ENCODE assay signal across 9 cellular contexts in genomic region chr10:59991661-59992060, GRCh38.
DNase-seq lines count a peak whose midpoint lies in the region; ATAC-seq and TF ChIP-seq lines count a peak whose summit lies in the region.
"Had no signal": no experiment of that assay in that cellular context is flagged by ENCODE, and none has a peak within 500 bp of the region (broad histone marks: within the 10 kb centered on the region; RNA-seq: fewer than 3 reads in every experiment).

No MANE protein-coding gene starts in this region.

- H3K9ac ChIP-seq in SK-N-SH (no peak overlapping the region), fibroblast of lung (ENCODE audit: insufficient read depth, low read length) (no peak overlapping the region)

- H3K4me3 ChIP-seq in SK-N-SH (ENCODE audit: low read depth in 2 of 2, low read length in 1 of 2), result no peak overlapping the region
- peak overlapping the region in 2 of 4 donors; percentile 4 to 7 for H3K4me3 ChIP-seq in Peyer's patch
- H3K4me3 ChIP-seq in fibroblast of lung (replicated peaks in 1 of 4; ENCODE audit: control extremely low read depth in 1 of 4, insufficient read depth in 1 of 4, low read depth in 3 of 4, low read length in 4 of 4), result no peak overlapping the region
- no peak overlapping the region for H3K4me3 ChIP-seq in skeletal muscle cell (ENCODE audit: low read depth, low read length)

- 47% methylated on average over 3 of the region's 3 CpGs for WGBS in SK-N-SH (ENCODE audit: low lambda C conversion rate)

- no peaks in the 10 kb centered on the region for H3K36me3 Mint-ChIP-seq in IgD-negative memory B cell
- H3K36me3 Mint-ChIP-seq: T-cell had no signal

- no peak for TF ChIP-seq EP300 in SK-N-SH (IDR thresholded peaks at IDR 0.05; ENCODE audit: borderline replicate concordance in 1 of 2, low read depth in 1 of 2, low read length in 1 of 2)

- no peak overlapping the region for H3K4me2 ChIP-seq in SK-N-SH
- no peak overlapping the region for H3K4me2 ChIP-seq in fibroblast of lung (ENCODE audit: extremely low read depth, insufficient read depth, low read length)

- H3K36me3 ChIP-seq in SK-N-SH (replicated peaks in 1 of 2; ENCODE audit: control insufficient read depth in 1 of 2, insufficient read depth in 2 of 2, low read length in 1 of 2) (no peaks in the 10 kb centered on the region), Peyer's patch (no peaks in the 10 kb centered on the region), fibroblast of lung (ENCODE audit: control insufficient read depth, insufficient read depth, low read length) (no peaks in the 10 kb centered on the region)

- POLR2A ChIA-PET in SK-N-SH (lab: Yijun Ruan, JAX), result interaction anchor here (0.5 to 0.6 kb wide), 2 partner anchors 677 to 1352 kb away, joined by 3 read pairs; no protein-coding TSS in a partner anchor

- CTCF ChIA-PET in SK-N-SH (lab: Yijun Ruan, JAX), result no interaction called here

- H2AFZ ChIP-seq in SK-N-SH (ENCODE audit: low read depth) (no peak overlapping the region), fibroblast of lung (ENCODE audit: low read length) (no peak overlapping the region)

- no peaks in the 10 kb centered on the region for H3K4me1 ChIP-seq in SK-N-SH (ENCODE audit: control insufficient read depth in 1 of 2, insufficient read depth in 2 of 2, low read depth in 1 of 2, low read length in 1 of 2)
- H3K4me1 ChIP-seq in Peyer's patch, result peaks cover 0 to 5% (median 0%) of the 10 kb centered on the region in 4 donors
- H3K4me1 ChIP-seq in fibroblast of lung (ENCODE audit: control insufficient read depth, extremely low read depth, insufficient read depth, low read length), result no peaks in the 10 kb centered on the region

- peaks cover 3% of the 10 kb centered on the region for H3K27me3 Mint-ChIP-seq in IgD-negative memory B cell

- H3K9me3 Mint-ChIP-seq in IgD-negative memory B cell, result no peaks in the 10 kb centered on the region
- H3K9me3 Mint-ChIP-seq: T-cell had no signal

- H3K79me2 ChIP-seq in SK-N-SH (ENCODE audit: insufficient read depth) (no peaks in the 10 kb centered on the region), fibroblast of lung (ENCODE audit: control insufficient read depth, insufficient read depth, low read length) (no peaks in the 10 kb centered on the region)

- ATAC-seq in SK-N-SH treated with all-trans-retinoic acid at 6 μM for 48 hours (peak; percentile 87), HG03139 (IDR thresholded peaks at IDR 0.05; ENCODE audit: unreplicated experiment) (no peak), GM19023 (IDR thresholded peaks at IDR 0.05; ENCODE audit: unreplicated experiment) (no peak)

- H3K9me2 ChIP-seq in SK-N-SH, result no peaks in the 10 kb centered on the region

- TF ChIP-seq CTCF in SK-N-SH (IDR thresholded peaks at IDR 0.05), result no peak
- TF ChIP-seq CTCF in Peyer's patch (IDR thresholded peaks at IDR 0.05), result no peak
- TF ChIP-seq CTCF in fibroblast of lung (conservative IDR thresholded peaks at IDR 0.05 in 1 of 2, IDR thresholded peaks at IDR 0.05 in 1 of 2; ENCODE audit: low read depth in 1 of 2, low read length in 2 of 2), result no peak

- H4K20me1 ChIP-seq in SK-N-SH (ENCODE audit: insufficient read depth) (no peaks in the 10 kb centered on the region), fibroblast of lung (ENCODE audit: control insufficient read depth, extremely low read depth, insufficient read depth, low read length) (no peaks in the 10 kb centered on the region)

- peaks cover 5 to 9% (median 6%) of the 10 kb centered on the region in 3 donors for H3K4me1 Mint-ChIP-seq in IgD-negative memory B cell

- H3K9me3 ChIP-seq in SK-N-SH (no peaks in the 10 kb centered on the region), Peyer's patch (no peaks in the 10 kb centered on the region), fibroblast of lung (ENCODE audit: control insufficient read depth, insufficient read depth, low read depth, low read length) (no peaks in the 10 kb centered on the region)

- peak overlapping the region in 3 of 4 donors; percentile 67 to 88 (median 87) for H3K4me3 Mint-ChIP-seq in IgD-negative memory B cell

- no peak for TF ChIP-seq POLR2A in Peyer's patch (IDR thresholded peaks at IDR 0.05)

- no peak for TF ChIP-seq RAD21 in SK-N-SH (IDR thresholded peaks at IDR 0.05; ENCODE audit: low read length)

- H3K27ac ChIP-seq in SK-N-SH (ENCODE audit: low read depth in 2 of 2, low read length in 1 of 2), result no peak overlapping the region
- H3K27ac ChIP-seq in Peyer's patch, result peak overlapping the region in 2 of 4 donors; percentile 74 to 80
- H3K27ac ChIP-seq in fibroblast of lung (ENCODE audit: insufficient read depth, low read length), result no peak overlapping the region

- peak overlapping the region in 1 of 3 donors; percentile 77 for H3K27ac Mint-ChIP-seq in IgD-negative memory B cell
- H3K27ac Mint-ChIP-seq: T-cell had no signal

- H3F3A ChIP-seq in SK-N-SH (replicated peaks; ENCODE audit: insufficient read depth), result peaks cover 5% of the 10 kb centered on the region

- H3K27me3 ChIP-seq in SK-N-SH (ENCODE audit: insufficient read depth) (no peaks in the 10 kb centered on the region), Peyer's patch (no peaks in the 10 kb centered on the region), fibroblast of lung (ENCODE audit: control insufficient read depth, insufficient read depth, low read length) (no peaks in the 10 kb centered on the region)

- no peak for DNase-seq in SK-N-SH
- peak in 2 of 3 donors; percentile 61 to 79 for DNase-seq in Peyer's patch
- peak; percentile 14 to 80 for DNase-seq in fibroblast of lung (ENCODE audit: low read depth in 2 of 2)
- DNase-seq in skeletal muscle cell (ENCODE audit: low read depth), result peak; percentile 53

TF ChIP-seq in SK-N-SH treated with all-trans-retinoic acid at 6 μM for 48 hours, 23 proteins besides CTCF, POLR2A, EP300 and RAD21 (continues in another document):
- no peak for TF ChIP-seq ZNF565 (CRISPR knock-in tag; conservative IDR thresholded peaks at IDR 0.05; ENCODE audit: low read depth)
- TF ChIP-seq, protein P1, sequence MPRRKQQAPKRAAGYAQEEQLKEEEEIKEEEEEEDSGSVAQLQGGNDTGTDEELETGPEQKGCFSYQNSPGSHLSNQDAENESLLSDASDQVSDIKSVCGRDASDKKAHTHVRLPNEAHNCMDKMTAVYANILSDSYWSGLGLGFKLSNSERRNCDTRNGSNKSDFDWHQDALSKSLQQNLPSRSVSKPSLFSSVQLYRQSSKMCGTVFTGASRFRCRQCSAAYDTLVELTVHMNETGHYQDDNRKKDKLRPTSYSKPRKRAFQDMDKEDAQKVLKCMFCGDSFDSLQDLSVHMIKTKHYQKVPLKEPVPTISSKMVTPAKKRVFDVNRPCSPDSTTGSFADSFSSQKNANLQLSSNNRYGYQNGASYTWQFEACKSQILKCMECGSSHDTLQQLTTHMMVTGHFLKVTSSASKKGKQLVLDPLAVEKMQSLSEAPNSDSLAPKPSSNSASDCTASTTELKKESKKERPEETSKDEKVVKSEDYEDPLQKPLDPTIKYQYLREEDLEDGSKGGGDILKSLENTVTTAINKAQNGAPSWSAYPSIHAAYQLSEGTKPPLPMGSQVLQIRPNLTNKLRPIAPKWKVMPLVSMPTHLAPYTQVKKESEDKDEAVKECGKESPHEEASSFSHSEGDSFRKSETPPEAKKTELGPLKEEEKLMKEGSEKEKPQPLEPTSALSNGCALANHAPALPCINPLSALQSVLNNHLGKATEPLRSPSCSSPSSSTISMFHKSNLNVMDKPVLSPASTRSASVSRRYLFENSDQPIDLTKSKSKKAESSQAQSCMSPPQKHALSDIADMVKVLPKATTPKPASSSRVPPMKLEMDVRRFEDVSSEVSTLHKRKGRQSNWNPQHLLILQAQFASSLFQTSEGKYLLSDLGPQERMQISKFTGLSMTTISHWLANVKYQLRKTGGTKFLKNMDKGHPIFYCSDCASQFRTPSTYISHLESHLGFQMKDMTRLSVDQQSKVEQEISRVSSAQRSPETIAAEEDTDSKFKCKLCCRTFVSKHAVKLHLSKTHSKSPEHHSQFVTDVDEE (CRISPR knock-in tag; IDR thresholded peaks at IDR 0.05), result no peak

TF ChIP-seq in SK-N-SH, 30 proteins besides CTCF, POLR2A, EP300 and RAD21:
- TF ChIP-seq, protein P2, sequence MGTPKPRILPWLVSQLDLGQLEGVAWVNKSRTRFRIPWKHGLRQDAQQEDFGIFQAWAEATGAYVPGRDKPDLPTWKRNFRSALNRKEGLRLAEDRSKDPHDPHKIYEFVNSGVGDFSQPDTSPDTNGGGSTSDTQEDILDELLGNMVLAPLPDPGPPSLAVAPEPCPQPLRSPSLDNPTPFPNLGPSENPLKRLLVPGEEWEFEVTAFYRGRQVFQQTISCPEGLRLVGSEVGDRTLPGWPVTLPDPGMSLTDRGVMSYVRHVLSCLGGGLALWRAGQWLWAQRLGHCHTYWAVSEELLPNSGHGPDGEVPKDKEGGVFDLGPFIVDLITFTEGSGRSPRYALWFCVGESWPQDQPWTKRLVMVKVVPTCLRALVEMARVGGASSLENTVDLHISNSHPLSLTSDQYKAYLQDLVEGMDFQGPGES (IDR thresholded peaks at IDR 0.05; ENCODE audit: low read depth, low read length), result no peak
- TF ChIP-seq JUND (IDR thresholded peaks at IDR 0.05) (no peak), RFX5 (IDR thresholded peaks at IDR 0.05; ENCODE audit: low read length) (no peak), EZH2phosphoT487 (IDR thresholded peaks at IDR 0.05; ENCODE audit: borderline replicate concordance, low read depth) (no peak), RCOR1 (IDR thresholded peaks at IDR 0.05; ENCODE audit: low read length) (no peak), GATA2 (CRISPR knock-in tag; IDR thresholded peaks at IDR 0.05) (no peak), NRF1 (IDR thresholded peaks at IDR 0.05; ENCODE audit: low read depth, low read length) (no peak)
- TF ChIP-seq, protein P3, sequence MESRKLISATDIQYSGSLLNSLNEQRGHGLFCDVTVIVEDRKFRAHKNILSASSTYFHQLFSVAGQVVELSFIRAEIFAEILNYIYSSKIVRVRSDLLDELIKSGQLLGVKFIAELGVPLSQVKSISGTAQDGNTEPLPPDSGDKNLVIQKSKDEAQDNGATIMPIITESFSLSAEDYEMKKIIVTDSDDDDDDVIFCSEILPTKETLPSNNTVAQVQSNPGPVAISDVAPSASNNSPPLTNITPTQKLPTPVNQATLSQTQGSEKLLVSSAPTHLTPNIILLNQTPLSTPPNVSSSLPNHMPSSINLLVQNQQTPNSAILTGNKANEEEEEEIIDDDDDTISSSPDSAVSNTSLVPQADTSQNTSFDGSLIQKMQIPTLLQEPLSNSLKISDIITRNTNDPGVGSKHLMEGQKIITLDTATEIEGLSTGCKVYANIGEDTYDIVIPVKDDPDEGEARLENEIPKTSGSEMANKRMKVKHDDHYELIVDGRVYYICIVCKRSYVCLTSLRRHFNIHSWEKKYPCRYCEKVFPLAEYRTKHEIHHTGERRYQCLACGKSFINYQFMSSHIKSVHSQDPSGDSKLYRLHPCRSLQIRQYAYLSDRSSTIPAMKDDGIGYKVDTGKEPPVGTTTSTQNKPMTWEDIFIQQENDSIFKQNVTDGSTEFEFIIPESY (IDR thresholded peaks at IDR 0.05; ENCODE audit: borderline replicate concordance, low read depth), result no peak
TF ChIP-seq in SK-N-SH: peak in this region for 0.
